ENCODE assay signal across 9 cellular contexts in the genomic region with DNA sequence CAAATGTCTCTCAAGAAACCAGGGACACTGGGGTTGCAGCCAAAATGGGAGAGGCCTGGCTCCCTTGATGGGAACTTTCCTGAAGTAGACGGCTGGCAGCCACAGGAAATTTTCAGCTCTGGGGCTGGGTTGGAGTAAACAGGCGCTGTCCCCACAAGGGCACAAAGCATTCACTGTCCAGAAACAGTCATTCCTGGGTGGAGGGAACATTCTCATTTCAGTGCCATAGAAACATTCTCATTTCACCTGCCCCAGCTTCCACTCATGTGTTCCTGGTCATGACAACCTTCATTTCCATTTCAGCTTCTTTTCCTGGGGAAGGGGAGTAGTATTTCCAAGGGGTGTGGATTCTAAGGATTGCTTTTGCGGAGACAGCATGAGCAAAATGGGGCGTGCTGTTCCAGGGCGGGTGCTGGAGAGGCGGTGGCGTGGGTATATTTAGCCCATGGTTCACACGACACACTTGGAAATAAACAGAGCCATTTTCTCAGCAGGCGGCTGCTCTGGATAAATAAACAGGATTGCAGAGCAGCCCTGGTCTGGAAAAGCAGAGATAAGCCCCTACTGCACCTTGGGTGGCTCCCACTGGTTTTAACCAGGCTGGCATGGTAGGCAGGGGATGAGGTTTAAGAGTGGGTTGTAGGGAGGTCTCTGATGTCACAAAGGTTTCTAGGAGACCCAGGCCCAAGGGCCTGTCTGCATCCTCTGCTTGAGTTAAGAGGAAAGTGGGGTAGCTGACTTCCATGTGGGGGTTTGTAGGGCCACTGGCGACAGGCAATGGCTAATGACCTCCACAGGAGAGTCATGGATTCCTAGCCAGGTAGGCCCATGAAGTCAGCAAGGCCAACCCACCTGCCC. TPM values are rescaled to one million over a fixed set of nuclear protein-coding genes. Genes with fewer than 3 reads are reported as not detected.
DNase-seq lines count a peak whose midpoint lies in the region; ATAC-seq and TF ChIP-seq lines count a peak whose summit lies in the region.
"Had no signal": no experiment of that assay in that cellular context is flagged by ENCODE, and none has a peak within 500 bp of the region (broad histone marks: within the 10 kb centered on the region; RNA-seq: fewer than 3 reads in every experiment).

No MANE protein-coding gene starts in this region.

- no TSS peak for BruUV-seq in Calu3 (replicated peaks; lab: Mats Ljungman, UMichigan)

- intact Hi-C loops in Calu3 (cut with micrococcal nuclease; ENCODE audit: unreplicated experiment) = no loop called here
- intact Hi-C loops in Right ventricle myocardium superior (cut with DNase I) = no loop called here

- TF ChIP-seq CTCF in Calu3 (IDR thresholded peaks at IDR 0.05; ENCODE audit: unreplicated experiment) = no peak

- DNase-seq in Calu3 (no peak), T-helper 17 cell (no peak), Right ventricle myocardium superior (peak; percentile 81), putamen (ENCODE audit: low spot score) (peak; percentile 86), SKM-1 (lab: John Stamatoyannopoulos, UW; ENCODE audit: unreplicated experiment) (no peak), T-helper 2 cell (no peak)
- DNase-seq in activated CD8-positive, alpha-beta memory T cell treated with anti-CD3 and anti-CD28 coated beads for 24 hours = no peak

- H3K27ac Mint-ChIP-seq in Calu3 (ENCODE audit: unreplicated experiment) = peak overlapping the region; percentile 43
- H3K27ac Mint-ChIP-seq in T-helper 17 cell = peak overlapping the region; percentile 90

- no peaks in the 10 kb centered on the region for H3K27me3 Mint-ChIP-seq in Calu3 (ENCODE audit: unreplicated experiment)
- H3K27me3 Mint-ChIP-seq in T-helper 17 cell = no peaks in the 10 kb centered on the region

- H3K36me3 Mint-ChIP-seq in Calu3 (ENCODE audit: insufficient read depth, unreplicated experiment) = peaks cover 97% of the 10 kb centered on the region
- no peaks in the 10 kb centered on the region for H3K36me3 Mint-ChIP-seq in T-helper 17 cell (ENCODE audit: low read depth)

- CTCF ChIA-PET in Calu3 (lab: Charles Lee) = interaction anchor here (1.0 to 1.1 kb wide), 3 partner anchors 9 to 12 kb away, joined by 3 to 6 read pairs (median 5); no protein-coding TSS in a partner anchor

- H3K4me1 Mint-ChIP-seq in Calu3 (ENCODE audit: low read depth, unreplicated experiment) = peaks cover 83% of the 10 kb centered on the region
- H3K4me1 Mint-ChIP-seq in T-helper 17 cell = peaks cover 53% of the 10 kb centered on the region

- no peaks in the 10 kb centered on the region for H3K9me3 Mint-ChIP-seq in Calu3 (ENCODE audit: low read depth, unreplicated experiment)

- ATAC-seq in T-helper 17 cell = no peak
- ATAC-seq in Right ventricle myocardium superior (ENCODE audit: poor library complexity) = peak; percentile 72
- ATAC-seq in GM18873 (IDR thresholded peaks at IDR 0.05; ENCODE audit: low FRiP score, unreplicated experiment) = no peak
- ATAC-seq: GM12878 had no signal

- H3K4me3 Mint-ChIP-seq in Calu3 (ENCODE audit: low read depth, unreplicated experiment) (no peak overlapping the region), T-helper 17 cell (no peak overlapping the region)

- H3K9me3 ChIP-seq in T-helper 17 cell (ENCODE audit: control insufficient read depth, low read length, poor library complexity, severe bottlenecking) = no peaks in the 10 kb centered on the region

RNA-seq across cellular contexts. Expression of a gene that starts 32.9 kb away (rescaled TPM):
- total RNA-seq in Calu3 (2022) (not detected in 2 replicates), T-helper 17 cell (not detected), Right ventricle myocardium superior (9.3 TPM)
- total RNA-seq: GM12878 had no signal

RNA-seq across cellular contexts. Expression of a gene that starts 52.1 kb away (rescaled TPM):
- total RNA-seq in Calu3 (2022) = 290 and 321 TPM in 2 replicates
- 10 to 100 TPM; 35.6 to 59.1 TPM for total RNA-seq in T-helper 17 cell
- 48.7 TPM for total RNA-seq in Right ventricle myocardium superior

Comparison
In these comparisons a context has a peak if more than half of its experiments do, and no peak if none do; other contexts are left out.
1. DNase-seq: peak in Right ventricle myocardium superior (single experiment) and putamen (single experiment); none in Calu3 (single experiment), T-helper 17 cell (0 of 3), activated CD8-positive, alpha-beta memory T cell treated with anti-CD3 and anti-CD28 coated beads for 24 hours (single experiment), SKM-1 (single experiment) and T-helper 2 cell (0 of 5).
2. RNA of a gene that starts 32.9 kb away (total RNA-seq): 9.3 TPM in Right ventricle myocardium superior (single experiment); not detected in Calu3 and not detected in T-helper 17 cell; every median in the first group is over 10 times any median in the second.